In the genomic region with DNA sequence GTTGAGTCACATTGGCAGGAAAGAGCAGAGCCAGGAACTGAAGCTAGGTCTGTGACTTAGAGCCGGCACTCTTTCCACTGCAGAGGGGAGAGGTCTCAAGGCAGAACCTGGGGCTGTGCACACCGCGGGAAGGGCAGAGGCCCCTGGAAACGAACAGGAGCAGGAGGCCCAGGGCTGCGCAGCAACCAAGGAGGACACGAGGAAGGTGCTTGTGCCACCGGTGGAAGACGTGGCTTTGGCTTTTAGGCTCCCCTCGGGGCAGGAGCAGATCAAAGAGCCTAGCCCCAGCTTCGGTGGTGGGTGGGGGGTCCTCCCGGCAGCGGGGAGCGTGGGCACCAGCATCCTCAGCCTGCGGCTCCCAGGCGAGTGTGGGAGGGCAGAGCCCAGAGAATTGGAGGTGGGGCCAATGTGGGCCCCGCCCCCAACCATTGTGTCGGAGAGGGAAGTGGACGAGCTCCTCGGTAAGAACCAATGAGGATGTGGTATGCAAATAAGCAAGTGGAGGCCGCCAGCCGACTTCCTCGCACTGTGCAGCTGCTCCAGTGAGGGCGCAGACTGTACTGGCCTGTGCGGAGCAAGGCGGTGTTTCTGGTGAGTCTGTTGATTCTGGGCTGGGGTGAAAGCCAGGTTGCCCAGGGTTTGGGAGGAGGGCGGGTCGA, we compare ENCODE assay signal across 8 cellular contexts. TPM values are rescaled to one million over a fixed set of nuclear protein-coding genes. Genes with fewer than 3 reads are reported as not detected.
A peak's percentile ranks its signal among the peaks of the same experiment; 100 is the strongest.
DNase-seq lines count a peak whose midpoint lies in the region; ATAC-seq and TF ChIP-seq lines count a peak whose summit lies in the region.

CCDC116 (plus strand) TSS at position 524 of the 659 bp plus-strand sequence. CDS start 422 bp downstream, outside the sequence.

- no peaks in the 10 kb centered on the region; the same call in 1 of the 2 replicates for H3K9me3 ChIP-seq in DOHH2 (ENCODE audit: control insufficient read depth, insufficient read depth, low read length)

- H3K27me3 ChIP-seq in DOHH2 (ENCODE audit: control insufficient read depth, low read length) = no peaks in the 10 kb centered on the region

- H3K4me1 ChIP-seq in DOHH2 (ENCODE audit: control insufficient read depth, low read length) = peaks cover 32% of the 10 kb centered on the region

- H3K9me3 Mint-ChIP-seq in activated T-cell treated with anti-CD3 and anti-CD28 coated beads, Interleukin-2, amount 50 U/mL, for 24 hours = no peaks in the 10 kb centered on the region

- H3K27me3 Mint-ChIP-seq in activated T-cell treated with anti-CD3 and anti-CD28 coated beads, Interleukin-2, amount 50 U/mL, for 24 hours = no peaks in the 10 kb centered on the region

- H3K36me3 ChIP-seq in DOHH2 (ENCODE audit: control insufficient read depth, low read length) = peaks cover 23% of the 10 kb centered on the region

- H3K4me1 Mint-ChIP-seq in activated T-cell treated with anti-CD3 and anti-CD28 coated beads, Interleukin-2, amount 50 U/mL, for 24 hours (ENCODE audit: low read depth) = peaks cover 32% of the 10 kb centered on the region

- no peak within 1 kb of the TSS for H3K4me3 Mint-ChIP-seq in activated T-cell treated with anti-CD3 and anti-CD28 coated beads, Interleukin-2, amount 50 U/mL, for 24 hours

- H3K27ac Mint-ChIP-seq in activated T-cell treated with anti-CD3 and anti-CD28 coated beads, Interleukin-2, amount 50 U/mL, for 24 hours = peak within 1 kb of the TSS; percentile 40

- ATAC-seq in GM21381 (IDR thresholded peaks at IDR 0.05; ENCODE audit: unreplicated experiment) (no peak), HG03460 (IDR thresholded peaks at IDR 0.05; ENCODE audit: unreplicated experiment) (no peak), GM18858 (IDR thresholded peaks at IDR 0.05; ENCODE audit: unreplicated experiment) (no peak)

- intact Hi-C loops in posterior vena cava (cut with DNase I) = loop anchor here in 1 of 2 donors (5.0 kb wide), 1 partner anchor 60 kb away; no protein-coding TSS in a partner anchor

- H3K4me2 ChIP-seq in DOHH2 (ENCODE audit: low read length) = 0 out of 2 replicates have a peak within 1 kb of the TSS, but pooled peaks have one; percentile 19

- H3K4me3 ChIP-seq in DOHH2 (ENCODE audit: low read length) = no peak within 1 kb of the TSS

- H3F3A ChIP-seq in DOHH2 (ENCODE audit: control insufficient read depth, insufficient read depth) = peaks cover 10% of the 10 kb centered on the region; the same call in 1 of the 2 replicates

- 0 out of 2 replicates have a peak, but pooled peaks cover 3% of the 10 kb centered on the region for H4K20me1 ChIP-seq in DOHH2 (ENCODE audit: control insufficient read depth, insufficient read depth, low read depth, low read length)

- DNase-seq in NCI-H774 (lab: John Stamatoyannopoulos, UW) (peak; percentile 86), posterior vena cava (ENCODE audit: low spot score) (peak; percentile 87), caudate nucleus (lab: John Stamatoyannopoulos, UW) (no peak)
- peak; percentile 78 for DNase-seq in activated T-cell treated with anti-CD3 and anti-CD28 coated beads, Interleukin-2, amount 50 U/mL, for 24 hours

- H3K79me2 ChIP-seq in DOHH2 (ENCODE audit: control insufficient read depth, low read length) = peaks cover 25% of the 10 kb centered on the region

- H3K36me3 Mint-ChIP-seq in activated T-cell treated with anti-CD3 and anti-CD28 coated beads, Interleukin-2, amount 50 U/mL, for 24 hours (ENCODE audit: low read depth) = peaks cover 23% of the 10 kb centered on the region

- no peak within 1 kb of the TSS for H3K27ac ChIP-seq in DOHH2 (ENCODE audit: low read depth, low read length)
- no peak within 1 kb of the TSS for H3K27ac ChIP-seq in caudate nucleus (ENCODE audit: low read depth, low read length)

- no peaks in the 10 kb centered on the region for H3K9me2 ChIP-seq in DOHH2 (replicated peaks; ENCODE audit: control insufficient read depth, low read length)

- TF ChIP-seq CTCF in DOHH2 (IDR thresholded peaks at IDR 0.05; ENCODE audit: low read depth, low read length, poor library complexity, severe bottlenecking) = no peak

RNA-seq across cellular contexts. Expression of gene CCDC116, which starts in this region (rescaled TPM):
- under 1 TPM; 0.23 to 0.38 TPM for total RNA-seq in posterior vena cava

Comparison
In these comparisons a context has a peak if more than half of its experiments do, and no peak if none do; other contexts are left out.
1. Peak in DNase-seq in posterior vena cava; RNA of the gene not detected or under 1 TPM.
2. DNase-seq: peak in NCI-H774 (single experiment) and activated T-cell treated with anti-CD3 and anti-CD28 coated beads, Interleukin-2, amount 50 U/mL, for 24 hours (single experiment); none in caudate nucleus (0 of 61).